ENCODE assay signal across 9 cellular contexts in the genomic region with DNA sequence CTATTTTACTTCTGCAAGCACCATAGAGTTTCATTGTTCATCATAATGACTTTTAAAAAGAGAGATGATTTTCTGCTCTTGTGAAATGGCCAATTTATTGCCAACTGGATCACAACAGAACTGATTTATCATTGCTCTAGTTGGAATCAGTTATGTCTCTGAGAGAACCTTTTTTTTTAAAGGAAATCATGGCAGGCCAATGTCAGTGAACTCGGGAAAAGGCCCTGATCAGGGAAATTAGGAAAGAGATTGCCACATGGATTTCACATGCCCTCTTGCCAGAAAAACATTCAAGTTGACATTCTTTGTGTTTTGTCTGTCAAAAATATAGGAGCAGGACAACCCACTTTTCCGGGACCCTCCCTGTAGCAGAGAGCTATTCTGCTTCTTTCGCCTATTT.
"Had no signal": no experiment of that assay in that cellular context is flagged by ENCODE, and none has a peak within 500 bp of the region (broad histone marks: within the 10 kb centered on the region; RNA-seq: fewer than 3 reads in every experiment).

No MANE protein-coding gene starts in this region.

- ATAC-seq: GM23338, HCT116 had no signal

- H3K9me3 ChIP-seq: HAP-1 had no signal

- H3K4me1 ChIP-seq: HAP-1 had no signal

- H3K9ac ChIP-seq: GM23248 had no signal

- H3K36me3 ChIP-seq: HAP-1 had no signal

- H3K4me3 ChIP-seq: GM23248, GM23338, HAP-1 had no signal

- DNase-seq: GM23248, GOT3, H7, H9, HCEC 1CT, HFFc6 had no signal
